ENCODE assay signal across 18 cellular contexts in genomic region chr5:154708845-154709244, GRCh38. TPM values are rescaled to one million over a fixed set of nuclear protein-coding genes. Genes with fewer than 3 reads are reported as not detected.
DNase-seq lines count a peak whose midpoint lies in the region; FAIRE-seq lines count a peak whose summit lies in the region.
"Had no signal": no experiment of that assay in that cellular context is flagged by ENCODE, and none has a peak within 500 bp of the region (broad histone marks: within the 10 kb centered on the region; RNA-seq: fewer than 3 reads in every experiment).

No MANE protein-coding gene starts in this region.

- no peak overlapping the region for H3K14ac ChIP-seq in neuronal stem cell (ENCODE audit: low read length)

- H2AFZ ChIP-seq in neuronal stem cell (ENCODE audit: low read length) = no peak overlapping the region

- no peak overlapping the region for H2AK5ac ChIP-seq in neuronal stem cell (ENCODE audit: low read depth, low read length)

- H3K27ac Mint-ChIP-seq in activated naive CD4-positive, alpha-beta T cell treated with anti-CD3 and anti-CD28 coated beads, Interleukin-2, amount 10 ng/mL, durations not matched to agents 7 days and 5 days = no peak overlapping the region
- H3K27ac Mint-ChIP-seq: activated CD8-positive, alpha-beta T cell treated with anti-CD3 and anti-CD28 coated beads for 36 hours; immature natural killer cell; natural killer cell treated with Interleukin-12 subunit alpha and Interleukin-12 subunit beta and Interleukin-15 and Interleukin-18, amount 100 ng/mL, for 72 hours; stimulated activated memory B cell treated with anti-CD40 and anti-IgM and Interleukin-4, amounts not matched to agents 10 μg/mL and 1 μg/mL and 100 μg/mL, for 72 hours had no signal

- H2BK12ac ChIP-seq in neuronal stem cell (ENCODE audit: low read length) = no peak overlapping the region

- no peaks in the 10 kb centered on the region for H3K9me3 ChIP-seq in neuronal stem cell (replicated peaks in 1 of 2; ENCODE audit: control insufficient read depth in 2 of 2, insufficient read depth in 1 of 2, low read depth in 1 of 2, low read length in 2 of 2)
- H3K9me3 ChIP-seq: BLaER1, Peyer's patch, tibial nerve had no signal

- no peak overlapping the region for H3K4me3 ChIP-seq in neuronal stem cell (ENCODE audit: low read length in 2 of 2)
- H3K4me3 ChIP-seq: BLaER1, Peyer's patch, tibial nerve had no signal

- FAIRE-seq in urothelium cell line (lab: Jason Lieb, UNC) = peak; percentile 27

- H3K27ac ChIP-seq in neuronal stem cell (replicated peaks; ENCODE audit: low read length) = no peak overlapping the region
- H3K27ac ChIP-seq: BLaER1, Peyer's patch, tibial nerve, VCaP had no signal

- WGBS in neuronal stem cell (ENCODE audit: extremely low coverage in 2 of 2, insufficient read length in 2 of 2, insufficient replicate concordance in 1 of 2), 2 donors = no CpG with 5 or more reads among the region's 5 CpGs

- H3K4me3 Mint-ChIP-seq in activated naive CD4-positive, alpha-beta T cell treated with anti-CD3 and anti-CD28 coated beads, Interleukin-2, amount 10 ng/mL, durations not matched to agents 7 days and 5 days = no peak overlapping the region
- H3K4me3 Mint-ChIP-seq: activated CD8-positive, alpha-beta T cell treated with anti-CD3 and anti-CD28 coated beads for 36 hours; immature natural killer cell; natural killer cell treated with Interleukin-12 subunit alpha and Interleukin-12 subunit beta and Interleukin-15 and Interleukin-18, amount 100 ng/mL, for 72 hours; stimulated activated memory B cell treated with anti-CD40 and anti-IgM and Interleukin-4, amounts not matched to agents 10 μg/mL and 1 μg/mL and 100 μg/mL, for 72 hours had no signal

- no peaks in the 10 kb centered on the region for H3K27me3 Mint-ChIP-seq in activated naive CD4-positive, alpha-beta T cell treated with anti-CD3 and anti-CD28 coated beads, Interleukin-2, amount 10 ng/mL, durations not matched to agents 7 days and 5 days
- H3K27me3 Mint-ChIP-seq: activated CD8-positive, alpha-beta T cell treated with anti-CD3 and anti-CD28 coated beads for 36 hours; natural killer cell treated with Interleukin-12 subunit alpha and Interleukin-12 subunit beta and Interleukin-15 and Interleukin-18, amount 100 ng/mL, for 72 hours; stimulated activated memory B cell treated with anti-CD40 and anti-IgM and Interleukin-4, amounts not matched to agents 10 μg/mL and 1 μg/mL and 100 μg/mL, for 72 hours had no signal

- H2BK15ac ChIP-seq in neuronal stem cell (ENCODE audit: low read length) = no peak overlapping the region

- H3K4me2 ChIP-seq in neuronal stem cell (ENCODE audit: insufficient read depth, low read length, poor library complexity, severe bottlenecking) = no peak overlapping the region
- H3K4me2 ChIP-seq: BLaER1 had no signal

- H3K36me3 Mint-ChIP-seq in activated naive CD4-positive, alpha-beta T cell treated with anti-CD3 and anti-CD28 coated beads, Interleukin-2, amount 10 ng/mL, durations not matched to agents 7 days and 5 days = no peaks in the 10 kb centered on the region
- H3K36me3 Mint-ChIP-seq: immature natural killer cell; natural killer cell treated with Interleukin-12 subunit alpha and Interleukin-12 subunit beta and Interleukin-15 and Interleukin-18, amount 100 ng/mL, for 72 hours; stimulated activated memory B cell treated with anti-CD40 and anti-IgM and Interleukin-4, amounts not matched to agents 10 μg/mL and 1 μg/mL and 100 μg/mL, for 72 hours had no signal

- H2BK5ac ChIP-seq in neuronal stem cell (ENCODE audit: low read length) = no peak overlapping the region

- CTCF ChIA-PET in activated naive CD4-positive, alpha-beta T cell treated with anti-CD3 and anti-CD28 coated beads, Interleukin-2, amount 10 ng/mL, durations not matched to agents 7 days and 5 days (lab: Charles Lee) = interaction anchor here (0.9 kb wide), 1 partner anchor 15 kb away, joined by 3 read pairs; no protein-coding TSS in a partner anchor

- in situ Hi-C loops in SK-MEL-5 (cut with HindIII; ENCODE audit: low pct_unique_long_range_greater_than_20kb, low sequenced_read_pairs) = no loop called here

- peaks cover 3% of the 10 kb centered on the region for H3K4me1 Mint-ChIP-seq in activated naive CD4-positive, alpha-beta T cell treated with anti-CD3 and anti-CD28 coated beads, Interleukin-2, amount 10 ng/mL, durations not matched to agents 7 days and 5 days
- H3K4me1 Mint-ChIP-seq: immature natural killer cell; stimulated activated memory B cell treated with anti-CD40 and anti-IgM and Interleukin-4, amounts not matched to agents 10 μg/mL and 1 μg/mL and 100 μg/mL, for 72 hours had no signal

- no peaks in the 10 kb centered on the region for H3K36me3 ChIP-seq in neuronal stem cell (replicated peaks in 1 of 2; ENCODE audit: control insufficient read depth in 2 of 2, insufficient read depth in 2 of 2, low read length in 2 of 2)
- H3K36me3 ChIP-seq: BLaER1, Peyer's patch, tibial nerve had no signal

- DNase-seq in LHCN-M2 (ENCODE audit: low read depth) (peak; percentile 72), SK-MEL-5 (ENCODE audit: low read depth, low spot score) (peak; percentile 26), iris pigment epithelial cell (ENCODE audit: low read depth) (peak; percentile 20), urothelium cell line (ENCODE audit: low spot score) (no peak), neuronal stem cell (ENCODE audit: low spot score) (no peak)
- no peak for DNase-seq in activated naive CD4-positive, alpha-beta T cell treated with anti-CD3 and anti-CD28 coated beads, Interleukin-2, amount 10 ng/mL, durations not matched to agents 7 days and 5 days
- DNase-seq in activated T-cell treated with anti-CD3 and anti-CD28 coated beads, Interleukin-2, amount 50 U/mL, for 48 hours = no peak
- DNase-seq: activated CD8-positive, alpha-beta T cell treated with anti-CD3 and anti-CD28 coated beads for 36 hours; immature natural killer cell; NCI-H1048; NCI-H2081 treated with DMSO at 0.1 percent for 48 hours; NCI-H526 treated with DMSO at 0.1 percent for 48 hours; Peyer's patch had no signal

- H4K91ac ChIP-seq in neuronal stem cell (ENCODE audit: low read depth, low read length, poor library complexity) = no peak overlapping the region

- H3K9ac ChIP-seq in neuronal stem cell (ENCODE audit: low read depth, low read length, poor library complexity) = no peak overlapping the region
- H3K9ac ChIP-seq: BLaER1 had no signal

- H4K8ac ChIP-seq in neuronal stem cell (ENCODE audit: low read depth, low read length) = no peak overlapping the region

- H2BK120ac ChIP-seq in neuronal stem cell (ENCODE audit: low read depth, low read length) = no peak overlapping the region

- peaks cover 0 to 2% (median 0%) of the 10 kb centered on the region in 3 experiments for H3K27me3 ChIP-seq in neuronal stem cell (ENCODE audit: control insufficient read depth in 3 of 3, insufficient read depth in 3 of 3, low read depth in 1 of 3, low read length in 3 of 3)
- H3K27me3 ChIP-seq: BLaER1, Peyer's patch, tibial nerve had no signal

- H3K79me1 ChIP-seq in neuronal stem cell (ENCODE audit: low read depth, low read length) = no peaks in the 10 kb centered on the region

- no peak overlapping the region for H3K18ac ChIP-seq in neuronal stem cell (ENCODE audit: low read length)

- H3K9me3 Mint-ChIP-seq in activated naive CD4-positive, alpha-beta T cell treated with anti-CD3 and anti-CD28 coated beads, Interleukin-2, amount 10 ng/mL, durations not matched to agents 7 days and 5 days = no peaks in the 10 kb centered on the region
- H3K9me3 Mint-ChIP-seq: activated CD8-positive, alpha-beta T cell treated with anti-CD3 and anti-CD28 coated beads for 36 hours; immature natural killer cell; natural killer cell treated with Interleukin-12 subunit alpha and Interleukin-12 subunit beta and Interleukin-15 and Interleukin-18, amount 100 ng/mL, for 72 hours; stimulated activated memory B cell treated with anti-CD40 and anti-IgM and Interleukin-4, amounts not matched to agents 10 μg/mL and 1 μg/mL and 100 μg/mL, for 72 hours had no signal

- H3K4ac ChIP-seq in neuronal stem cell (ENCODE audit: low read length) = no peak overlapping the region

- H3K4me1 ChIP-seq in neuronal stem cell (ENCODE audit: control insufficient read depth in 2 of 2, insufficient read depth in 1 of 2, low read depth in 1 of 2, low read length in 2 of 2) = peaks cover 0 to 7% of the 10 kb centered on the region in 2 donors
- H3K4me1 ChIP-seq: BLaER1 had no signal

- H3K23ac ChIP-seq in neuronal stem cell (ENCODE audit: low read depth, low read length, poor library complexity) = no peak overlapping the region

RNA-seq across cellular contexts. Expression of gene LARP1, which starts 46.3 kb away (rescaled TPM):
- 67.6 and 95.2 TPM in 2 replicates for total RNA-seq in LHCN-M2 (2014; rRNA removed)
- polyA plus RNA-seq in LHCN-M2 (2012) = 73.5 TPM
- total RNA-seq in SK-MEL-5 (2014; rRNA removed; shearing (Covaris generic)) = 47.6 and 54.5 TPM in 2 replicates
- polyA plus RNA-seq in SK-MEL-5 (2015; cell fraction: cytosol; rRNA removed) = 89.1 and 126 TPM in 2 replicates
- 66.1 and 66.2 TPM in 2 replicates for polyA plus RNA-seq in SK-MEL-5 (2015; cell fraction: nucleus; rRNA removed)
- polyA plus RNA-seq in neuronal stem cell (2013, experiment 1 of 2) = 96.5 TPM
- polyA plus RNA-seq in neuronal stem cell (2013, experiment 2 of 2) = 92.3 TPM

Comparison
In these comparisons a context has a peak if more than half of its experiments do, and no peak if none do; other contexts are left out.
1. DNase-seq: peak in LHCN-M2 (single experiment), SK-MEL-5 (single experiment) and iris pigment epithelial cell (single experiment); none in urothelium cell line (single experiment), neuronal stem cell (single experiment), activated naive CD4-positive, alpha-beta T cell treated with anti-CD3 and anti-CD28 coated beads, Interleukin-2, amount 10 ng/mL, durations not matched to agents 7 days and 5 days (single experiment) and activated T-cell treated with anti-CD3 and anti-CD28 coated beads, Interleukin-2, amount 50 U/mL, for 48 hours (0 of 2).